19 cellular contexts compared by ENCODE assay signal in the genomic region with DNA sequence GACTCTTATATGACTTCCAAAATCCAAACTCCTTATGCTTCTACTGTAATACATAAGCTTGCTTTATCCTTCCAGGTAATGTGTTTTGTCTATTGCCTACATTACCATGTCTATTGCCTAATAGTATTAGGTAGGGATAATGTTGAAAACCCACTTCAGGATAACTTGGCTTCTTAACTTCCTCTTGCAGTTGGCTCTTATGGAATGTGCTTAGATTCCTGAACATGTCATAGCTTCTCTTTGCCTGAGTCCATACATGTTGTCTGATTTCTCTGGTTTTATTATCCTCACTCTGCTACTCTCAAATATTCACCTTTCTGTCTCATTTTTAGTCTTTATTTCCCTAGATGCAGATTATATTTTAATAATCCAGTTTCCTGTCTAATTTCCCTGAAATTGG.
DNase-seq lines count a peak whose midpoint lies in the region; ATAC-seq, FAIRE-seq and TF ChIP-seq lines count a peak whose summit lies in the region.
"Had no signal": no experiment of that assay in that cellular context is flagged by ENCODE, and none has a peak within 500 bp of the region (broad histone marks: within the 10 kb centered on the region; RNA-seq: fewer than 3 reads in every experiment).

No MANE protein-coding gene starts in this region.

- H3K9me3 ChIP-seq in keratinocyte (ENCODE audit: control insufficient read depth, low read depth, low read length): no peaks in the 10 kb centered on the region
- H3K9me3 ChIP-seq: HAP-1 had no signal

- no peaks in the 10 kb centered on the region for H3K27me3 ChIP-seq in bronchial epithelial cell (ENCODE audit: control insufficient read depth, insufficient read depth, low read length)
- no peaks in the 10 kb centered on the region for H3K27me3 ChIP-seq in keratinocyte (ENCODE audit: control insufficient read depth, extremely low read depth, insufficient read depth, low read length)

- H3K9me1 ChIP-seq in keratinocyte (ENCODE audit: control insufficient read depth, extremely low read depth, insufficient read depth, low read length): no peaks in the 10 kb centered on the region

- peak overlapping the region; percentile 54 for H3K4me2 ChIP-seq in keratinocyte (ENCODE audit: control insufficient read depth, extremely low read depth, insufficient read depth, low read depth, low read length)

- no peak overlapping the region for H2AFZ ChIP-seq in keratinocyte (ENCODE audit: control insufficient read depth, low read length)

- no peaks in the 10 kb centered on the region for H3K36me3 ChIP-seq in bronchial epithelial cell (ENCODE audit: control insufficient read depth, insufficient read depth, low read length)
- H3K36me3 ChIP-seq in keratinocyte (ENCODE audit: control insufficient read depth in 2 of 2, extremely low read depth in 1 of 2, insufficient read depth in 2 of 2, low read length in 2 of 2): peaks cover 0 to 6% of the 10 kb centered on the region in 2 experiments
- H3K36me3 ChIP-seq: HAP-1 had no signal

- dilution Hi-C loops in keratinocyte (cut with MboI; ENCODE audit: extremely low pct_ligation_motif_present, low sequenced_read_pairs): no loop called here

- FAIRE-seq in bronchial epithelial cell (lab: Jason Lieb, UNC) (no peak), keratinocyte (lab: Jason Lieb, UNC) (peak; percentile 94)

- H3K4me1 ChIP-seq in keratinocyte (ENCODE audit: control insufficient read depth, extremely low read depth, insufficient read depth, low read length): peaks cover 19% of the 10 kb centered on the region
- H3K4me1 ChIP-seq: HAP-1 had no signal

- H3K36me3 Mint-ChIP-seq in activated CD4-positive, alpha-beta T cell treated with anti-CD3 and anti-CD28 coated beads, Interleukin-2, amount 10 ng/mL, durations not matched to agents 7 days and 5 days (ENCODE audit: low read depth): peaks cover 38% of the 10 kb centered on the region

- CTCF ChIA-PET in activated CD4-positive, alpha-beta T cell treated with anti-CD3 and anti-CD28 coated beads, Interleukin-2, amount 10 ng/mL, durations not matched to agents 7 days and 5 days (lab: Charles Lee): interaction anchor here (1.5 kb wide), 1 partner anchor 47 kb away, joined by 5 read pairs; no protein-coding TSS in a partner anchor
- CTCF ChIA-PET in RWPE1 (lab: Yijun Ruan, JAX): interaction anchor here (0.9 kb wide), 1 partner anchor 111 kb away, joined by 4 read pairs; no protein-coding TSS in a partner anchor

- no peak overlapping the region for H3K4me3 ChIP-seq in bronchial epithelial cell (ENCODE audit: low read depth, low read length)
- H3K4me3 ChIP-seq in keratinocyte (ENCODE audit: control insufficient read depth in 2 of 3, extremely low read depth in 1 of 3, insufficient read depth in 2 of 3, low read depth in 1 of 3, low read length in 3 of 3): peak overlapping the region in 1 of 3 experiments; percentile 36
- H3K4me3 ChIP-seq: HAP-1 had no signal

- H3K9me3 Mint-ChIP-seq in activated CD4-positive, alpha-beta T cell treated with anti-CD3 and anti-CD28 coated beads, Interleukin-2, amount 10 ng/mL, durations not matched to agents 7 days and 5 days: no peaks in the 10 kb centered on the region

- H3K27me3 Mint-ChIP-seq in activated CD4-positive, alpha-beta T cell treated with anti-CD3 and anti-CD28 coated beads, Interleukin-2, amount 10 ng/mL, durations not matched to agents 7 days and 5 days: no peaks in the 10 kb centered on the region
- H3K27me3 Mint-ChIP-seq: B cell had no signal

- peak overlapping the region; percentile 3 for H3K27ac Mint-ChIP-seq in activated CD4-positive, alpha-beta T cell treated with anti-CD3 and anti-CD28 coated beads, Interleukin-2, amount 10 ng/mL, durations not matched to agents 7 days and 5 days
- H3K27ac Mint-ChIP-seq: B cell had no signal

- peaks cover 13% of the 10 kb centered on the region for H3K79me2 ChIP-seq in keratinocyte (ENCODE audit: control insufficient read depth, insufficient read depth, low read length)

- no peaks in the 10 kb centered on the region for H3K4me1 Mint-ChIP-seq in activated CD4-positive, alpha-beta T cell treated with anti-CD3 and anti-CD28 coated beads, Interleukin-2, amount 10 ng/mL, durations not matched to agents 7 days and 5 days
- H3K4me1 Mint-ChIP-seq: B cell had no signal

- no peaks in the 10 kb centered on the region for H4K20me1 ChIP-seq in keratinocyte (ENCODE audit: control insufficient read depth, extremely low read depth, insufficient read depth, low read length)

- H3K9ac ChIP-seq in keratinocyte (ENCODE audit: control insufficient read depth, extremely low read depth, insufficient read depth, low read length): no peak overlapping the region

- DNase-seq in activated CD4-positive, alpha-beta T cell treated with anti-CD3 and anti-CD28 coated beads, Interleukin-2, amount 10 ng/mL, durations not matched to agents 7 days and 5 days: no peak
- no peak for DNase-seq in activated CD4-positive, alpha-beta T cell treated with anti-CD3 and anti-CD28 coated beads for 48 hours
- peak; percentile 5 for DNase-seq in RWPE1 (ENCODE audit: low spot score)
- DNase-seq in bronchial epithelial cell (ENCODE audit: low read depth): peak; percentile 89
- no peak for DNase-seq in keratinocyte (ENCODE audit: low read depth, low spot score)
- DNase-seq: DMS79 treated with DMSO at 0.1 percent for 48 hours, NCI-H1417 treated with DMSO at 0.1 percent for 48 hours, NCI-H187 treated with DMSO at 0.1 percent for 48 hours, NCI-H226, NCI-H524, NCI-H82, OCI-M1, SHP77 treated with DMSO at 0.1 percent for 48 hours had no signal

- H3K27ac ChIP-seq in RWPE1 (no peak overlapping the region), keratinocyte (ENCODE audit: control insufficient read depth, insufficient read depth, low read length) (peak overlapping the region; percentile 41)
- H3K27ac ChIP-seq: 22Rv1 had no signal

- TF ChIP-seq CTCF in RWPE1 (conservative IDR thresholded peaks at IDR 0.05; ENCODE audit: low read depth): no peak
- no peak for TF ChIP-seq CTCF in bronchial epithelial cell (IDR thresholded peaks at IDR 0.05; ENCODE audit: insufficient read depth, low read length, severe bottlenecking)
- TF ChIP-seq CTCF in keratinocyte (optimal IDR thresholded peaks at IDR 0.05 in 1 of 3, IDR thresholded peaks at IDR 0.05 in 1 of 3, conservative IDR thresholded peaks at IDR 0.05 in 1 of 3; ENCODE audit: extremely low read depth in 1 of 3, insufficient read depth in 2 of 3, low read length in 3 of 3): no peak

- POLR2A ChIA-PET in activated CD4-positive, alpha-beta T cell treated with anti-CD3 and anti-CD28 coated beads, Interleukin-2, amount 10 ng/mL, durations not matched to agents 7 days and 5 days (lab: Charles Lee): no interaction called here
- POLR2A ChIA-PET in RWPE1 (lab: Yijun Ruan, JAX; ENCODE audit: low non-redundant PET): no interaction called here

- no peak overlapping the region for H3K4me3 Mint-ChIP-seq in activated CD4-positive, alpha-beta T cell treated with anti-CD3 and anti-CD28 coated beads, Interleukin-2, amount 10 ng/mL, durations not matched to agents 7 days and 5 days
- H3K4me3 Mint-ChIP-seq: B cell had no signal

- ATAC-seq in GM21528 (IDR thresholded peaks at IDR 0.05; ENCODE audit: low FRiP score, unreplicated experiment): no peak
- ATAC-seq in GM19467 (IDR thresholded peaks at IDR 0.05; ENCODE audit: unreplicated experiment): no peak
- ATAC-seq in HG02642 (IDR thresholded peaks at IDR 0.05; ENCODE audit: poor library complexity, unreplicated experiment): no peak

Comparison
In these comparisons a context has a peak if more than half of its experiments do, and no peak if none do; other contexts are left out.
1. DNase-seq: peak in RWPE1 (single experiment) and bronchial epithelial cell (single experiment); none in activated CD4-positive, alpha-beta T cell treated with anti-CD3 and anti-CD28 coated beads, Interleukin-2, amount 10 ng/mL, durations not matched to agents 7 days and 5 days (single experiment), activated CD4-positive, alpha-beta T cell treated with anti-CD3 and anti-CD28 coated beads for 48 hours (single experiment) and keratinocyte (single experiment).